30 cellular contexts compared by ENCODE assay signal in genomic region chr5:1895771-1896420, GRCh38. TPM values are rescaled to one million over a fixed set of nuclear protein-coding genes. Genes with fewer than 3 reads are reported as not detected.
DNase-seq lines count a peak whose midpoint lies in the region; ATAC-seq and TF ChIP-seq lines count a peak whose summit lies in the region.
"Had no signal": no experiment of that assay in that cellular context is flagged by ENCODE, and none has a peak within 500 bp of the region (broad histone marks: within the 10 kb centered on the region; RNA-seq: fewer than 3 reads in every experiment).

No MANE protein-coding gene starts in this region.

- no peaks in the 10 kb centered on the region for H3K9me3 Mint-ChIP-seq in chondrocyte (ENCODE audit: low read depth)
- H3K9me3 Mint-ChIP-seq: CD8-positive, alpha-beta T cell had no signal

- H3K23ac ChIP-seq in mesenchymal stem cell (ENCODE audit: low read length in 2 of 2), result no peak overlapping the region

- H3K4me1 ChIP-seq in BE2C, result no peaks in the 10 kb centered on the region
- no peaks in the 10 kb centered on the region for H3K4me1 ChIP-seq in DND-41 (ENCODE audit: insufficient read depth, low read length)
- H3K4me1 ChIP-seq in mesenchymal stem cell (ENCODE audit: control insufficient read depth, insufficient read depth, low read depth, low read length), result no peaks in the 10 kb centered on the region
- H3K4me1 ChIP-seq: A549, Caco-2 had no signal

- no peak overlapping the region for H4K91ac ChIP-seq in mesenchymal stem cell (ENCODE audit: low read length)

- no peaks in the 10 kb centered on the region for H3K36me3 ChIP-seq in BE2C
- H3K36me3 ChIP-seq in DND-41 (ENCODE audit: insufficient read depth, low read length), result no peaks in the 10 kb centered on the region
- H3K36me3 ChIP-seq in mesenchymal stem cell (ENCODE audit: control insufficient read depth in 1 of 2, insufficient read depth in 2 of 2, low read depth in 1 of 2, low read length in 2 of 2), result no peaks in the 10 kb centered on the region

- WGBS in mesenchymal stem cell, result 83% methylated on average over 14 of the region's 15 CpGs

- no peak overlapping the region for H2AFZ ChIP-seq in DND-41 (ENCODE audit: low read depth, low read length)
- no peak overlapping the region for H2AFZ ChIP-seq in mesenchymal stem cell (ENCODE audit: low read depth, low read length)
- H2AFZ ChIP-seq: PC-9 had no signal

- peak; percentile 78 for ATAC-seq in DND-41 (ENCODE audit: insufficient read depth, low read depth)
- no peak for ATAC-seq in HG03159 (IDR thresholded peaks at IDR 0.05; ENCODE audit: unreplicated experiment)
- ATAC-seq: A549; CD8-positive, alpha-beta T cell; GM12878 had no signal

- TF ChIP-seq CTCF in BE2C (IDR thresholded peaks at IDR 0.05; ENCODE audit: low read depth, low read length) (no peak), DND-41 (IDR thresholded peaks at IDR 0.05; ENCODE audit: borderline replicate concordance, extremely low read depth, low read length, poor library complexity, severe bottlenecking) (no peak), chondrocyte (IDR thresholded peaks at IDR 0.05) (no peak)

- H2BK15ac ChIP-seq in mesenchymal stem cell (ENCODE audit: low read depth, poor library complexity, severe bottlenecking), result no peak overlapping the region

- no peak overlapping the region for H4K8ac ChIP-seq in mesenchymal stem cell (ENCODE audit: low read length)

- no peak overlapping the region for H2BK120ac ChIP-seq in mesenchymal stem cell (ENCODE audit: low read depth, low read length)

- no peaks in the 10 kb centered on the region for H3K4me1 Mint-ChIP-seq in chondrocyte (ENCODE audit: low read depth)

- no peak overlapping the region for H3K18ac ChIP-seq in mesenchymal stem cell (ENCODE audit: low read depth in 1 of 2, low read length in 2 of 2)

- DNase-seq in BE2C (peak; percentile 1), DND-41 (peak; percentile 70), chondrocyte (ENCODE audit: low spot score) (peak; percentile 72), retina (peak; percentile 30), NCI-H226 (no peak), mesenchymal stem cell (no peak)
- DNase-seq: AML-193; Caco-2; CD8-positive, alpha-beta T cell; EL; GDM1; GOT3; HCEC 1CT; Kasumi-1; MV-4-11; NCI-H1105; NCI-H1436 treated with DMSO at 0.1 percent for 48 hours; NCI-H187 treated with DMSO at 0.1 percent for 48 hours; NCI-H446 treated with DMSO at 0.1 percent for 48 hours; NCI-H526 treated with DMSO at 0.1 percent for 48 hours; PC-9; SHP77 had no signal

- no peaks in the 10 kb centered on the region for H3K36me3 Mint-ChIP-seq in chondrocyte (ENCODE audit: low read depth)
- H3K36me3 Mint-ChIP-seq: CD8-positive, alpha-beta T cell had no signal

- H3K4ac ChIP-seq in mesenchymal stem cell (ENCODE audit: low read depth in 1 of 2, low read length in 2 of 2), result no peak overlapping the region

- H3K27me3 ChIP-seq in BE2C (peaks cover 79% of the 10 kb centered on the region), DND-41 (ENCODE audit: insufficient read depth, low read length, poor library complexity) (peaks cover 10% of the 10 kb centered on the region), mesenchymal stem cell (ENCODE audit: control insufficient read depth in 1 of 2, insufficient read depth in 1 of 2, low read length in 2 of 2) (peaks cover 57 to 78% of the 10 kb centered on the region in 2 experiments)

- H3K27ac Mint-ChIP-seq in chondrocyte (ENCODE audit: unreplicated experiment), result no peak overlapping the region
- H3K27ac Mint-ChIP-seq: CD8-positive, alpha-beta T cell had no signal

- H2AK5ac ChIP-seq in mesenchymal stem cell (ENCODE audit: low read length, severe bottlenecking), result no peak overlapping the region

- no peaks in the 10 kb centered on the region for H4K20me1 ChIP-seq in DND-41 (ENCODE audit: insufficient read depth, low read length)

- H2BK12ac ChIP-seq in mesenchymal stem cell (ENCODE audit: low read length in 2 of 2), result no peak overlapping the region

- no peaks in the 10 kb centered on the region for H3K79me1 ChIP-seq in mesenchymal stem cell (replicated peaks; ENCODE audit: low read length, poor library complexity, severe bottlenecking)

- H3K9me3 ChIP-seq in BE2C (no peaks in the 10 kb centered on the region), DND-41 (ENCODE audit: insufficient read depth, low read length, severe bottlenecking) (no peaks in the 10 kb centered on the region), mesenchymal stem cell (ENCODE audit: control insufficient read depth, low read length) (no peaks in the 10 kb centered on the region)
- H3K9me3 ChIP-seq: A549, Caco-2 had no signal

- no peak overlapping the region for H3K27ac ChIP-seq in DND-41 (ENCODE audit: low read length)
- no peak overlapping the region for H3K27ac ChIP-seq in mesenchymal stem cell (ENCODE audit: low read length, poor library complexity, severe bottlenecking)
- H3K27ac ChIP-seq: A549, C4-2B, HL-60, PC-9 had no signal

- H3K14ac ChIP-seq in mesenchymal stem cell (ENCODE audit: low read length in 2 of 2), result no peak overlapping the region

- H3K4me2 ChIP-seq in DND-41 (ENCODE audit: insufficient read depth, low read length) (no peak overlapping the region), mesenchymal stem cell (ENCODE audit: low read length, poor library complexity, severe bottlenecking) (no peak overlapping the region)
- H3K4me2 ChIP-seq: A549, PC-9 had no signal

- H3K4me3 ChIP-seq in BE2C (ENCODE audit: low read depth, low read length), result no peak overlapping the region
- no peak overlapping the region for H3K4me3 ChIP-seq in DND-41 (ENCODE audit: low read depth in 1 of 2, low read length in 2 of 2)
- no peak overlapping the region for H3K4me3 ChIP-seq in mesenchymal stem cell (ENCODE audit: insufficient read depth in 1 of 2, low read depth in 1 of 2, low read length in 2 of 2)
- H3K4me3 ChIP-seq: A549, GM12878, K562, PC-9 had no signal

- H3K4me3 Mint-ChIP-seq in chondrocyte (ENCODE audit: unreplicated experiment), result no peak overlapping the region
- H3K4me3 Mint-ChIP-seq: CD8-positive, alpha-beta T cell had no signal

- no peaks in the 10 kb centered on the region for H3K79me2 ChIP-seq in DND-41 (ENCODE audit: insufficient read depth, low read length)

- no peak overlapping the region for H2BK5ac ChIP-seq in mesenchymal stem cell (ENCODE audit: low read depth, low read length, poor library complexity, severe bottlenecking)

- H3K9ac ChIP-seq in DND-41 (ENCODE audit: low read depth, low read length) (no peak overlapping the region), mesenchymal stem cell (ENCODE audit: low read length) (no peak overlapping the region)

- H3K27me3 Mint-ChIP-seq in chondrocyte (ENCODE audit: low read depth), result peaks cover 58% of the 10 kb centered on the region

RNA-seq across cellular contexts. Expression of gene IRX4, which starts 13.2 kb away (rescaled TPM):
- polyA plus RNA-seq in BE2C (2012; ENCODE audit: insufficient read depth, insufficient read length, low read depth), result not detected
- not detected in 3 replicates for total RNA-seq in chondrocyte
- polyA plus RNA-seq in mesenchymal stem cell (2013, experiment 1 of 2), result not detected
- polyA plus RNA-seq in mesenchymal stem cell (2013, experiment 2 of 2), result not detected
- total RNA-seq: Caco-2; CD8-positive, alpha-beta T cell; GM12878; K562; M059J; PC-9; RPMI7951 had no signal
- polyA plus RNA-seq: GM12878, K562 had no signal

Comparison
In these comparisons a context has a peak if more than half of its experiments do, and no peak if none do; other contexts are left out.
1. DNase-seq: peak in BE2C (single experiment), DND-41 (single experiment), chondrocyte (single experiment) and retina (single experiment); none in NCI-H226 (single experiment) and mesenchymal stem cell (single experiment).